ENCODE assay signal across 20 cellular contexts in the genomic region with DNA sequence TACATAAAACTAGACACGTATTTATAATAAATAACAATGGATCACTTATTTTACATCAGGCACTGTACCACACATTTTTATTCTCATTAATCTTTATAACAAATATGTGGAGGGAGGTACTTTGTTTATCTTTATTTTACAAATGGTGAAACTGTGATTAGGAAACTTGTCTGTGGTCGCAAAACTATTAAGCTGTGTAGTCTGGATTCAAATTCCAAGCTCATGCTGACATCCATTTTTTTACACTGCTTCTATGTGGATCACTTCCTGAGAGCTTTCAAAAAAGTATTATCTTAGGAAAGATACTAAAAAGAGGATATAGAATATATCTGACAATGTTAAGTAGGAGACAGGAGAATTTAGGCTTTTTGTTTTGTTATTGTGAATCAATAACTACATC.
"Had no signal": no experiment of that assay in that cellular context is flagged by ENCODE, and none has a peak within 500 bp of the region (broad histone marks: within the 10 kb centered on the region; RNA-seq: fewer than 3 reads in every experiment).

No MANE protein-coding gene starts in this region.

- ATAC-seq: activated T-cell treated with anti-CD3 and anti-CD28 coated beads, Interleukin-2, amount 50 U/mL, for 4 hours; mucosa of descending colon; stimulated activated effector memory CD8-positive, alpha-beta T cell treated with anti-CD3 and anti-CD28 coated beads, Interleukin-12 subunit alpha, Interleukin-12 subunit beta, amount 100 ng/mL, for 72 hours had no signal

- H3K36me3 Mint-ChIP-seq: immature natural killer cell; memory B cell; naive B cell; stimulated activated effector memory CD8-positive, alpha-beta T cell treated with anti-CD3 and anti-CD28 coated beads, Interleukin-12 subunit alpha, Interleukin-12 subunit beta, amount 100 ng/mL, for 72 hours; type B pancreatic cell had no signal

- H3K27me3 ChIP-seq: esophagus squamous epithelium, testis had no signal

- H3K27me3 Mint-ChIP-seq: memory B cell, naive B cell, type B pancreatic cell had no signal

- H3K9me3 ChIP-seq: esophagus squamous epithelium, mucosa of descending colon, testis had no signal

- H3K4me1 Mint-ChIP-seq: immature natural killer cell; memory B cell; naive B cell; neural crest cell; stimulated activated effector memory CD8-positive, alpha-beta T cell treated with anti-CD3 and anti-CD28 coated beads, Interleukin-12 subunit alpha, Interleukin-12 subunit beta, amount 100 ng/mL, for 72 hours had no signal

- H3K4me1 ChIP-seq: esophagus squamous epithelium, testis had no signal

- H3K4me3 Mint-ChIP-seq: activated T-cell treated with anti-CD3 and anti-CD28 coated beads, Interleukin-2, amount 50 U/mL, for 4 hours; immature natural killer cell; memory B cell; naive B cell; neural crest cell; stimulated activated effector memory CD8-positive, alpha-beta T cell treated with anti-CD3 and anti-CD28 coated beads, Interleukin-12 subunit alpha, Interleukin-12 subunit beta, amount 100 ng/mL, for 72 hours; type B pancreatic cell had no signal

- DNase-seq: activated CD4-positive, alpha-beta T cell treated with anti-CD3 and anti-CD28 coated beads, Interleukin-2, amount 50 U/mL, for 1 hour; activated CD4-positive, CD25-positive, alpha-beta regulatory T cell treated with anti-CD3 and anti-CD28 coated beads, Interleukin-2, amount 50 U/mL, for 72 hours; activated CD8-positive, alpha-beta memory T cell treated with anti-CD3 and anti-CD28 coated beads, Interleukin-2, amount 50 U/mL, for 4 hours; activated naive CD4-positive, alpha-beta T cell treated with anti-CD3 and anti-CD28 coated beads, Interleukin-2, amount 50 U/mL, for 16 hours; activated T-cell treated with anti-CD3 and anti-CD28 coated beads, Interleukin-2, amount 50 U/mL, for 4 hours; dermis blood vessel endothelial cell; effector memory CD4-positive, alpha-beta T cell; esophagus squamous epithelium; immature natural killer cell; mucosa of descending colon; naive B cell; retina; SW 1271; T-helper 2 cell; testis had no signal

- H3K27ac Mint-ChIP-seq: immature natural killer cell; memory B cell; naive B cell; stimulated activated effector memory CD8-positive, alpha-beta T cell treated with anti-CD3 and anti-CD28 coated beads, Interleukin-12 subunit alpha, Interleukin-12 subunit beta, amount 100 ng/mL, for 72 hours; type B pancreatic cell had no signal

- H3K9me3 Mint-ChIP-seq: activated T-cell treated with anti-CD3 and anti-CD28 coated beads, Interleukin-2, amount 50 U/mL, for 4 hours; memory B cell; neural crest cell; type B pancreatic cell had no signal

- H3K36me3 ChIP-seq: esophagus squamous epithelium had no signal

- H3K4me3 ChIP-seq: esophagus squamous epithelium, mucosa of descending colon, testis had no signal

- H3K27ac ChIP-seq: esophagus squamous epithelium, testis, VCaP had no signal
